ENCODE assay signal across 11 cellular contexts in genomic region chr6:168133186-168133585, GRCh38. TPM values are rescaled to one million over a fixed set of nuclear protein-coding genes. Genes with fewer than 3 reads are reported as not detected.
A peak's percentile ranks its signal among the peaks of the same experiment; 100 is the strongest.
DNase-seq lines count a peak whose midpoint lies in the region; ATAC-seq and TF ChIP-seq lines count a peak whose summit lies in the region.
"Had no signal": no experiment of that assay in that cellular context is flagged by ENCODE, and none has a peak within 500 bp of the region (broad histone marks: within the 10 kb centered on the region; RNA-seq: fewer than 3 reads in every experiment).

No MANE protein-coding gene starts in this region.

- no peaks in the 10 kb centered on the region for H3F3A ChIP-seq in SK-N-SH (replicated peaks; ENCODE audit: insufficient read depth)

- H3K27me3 ChIP-seq in AG04450 (ENCODE audit: control insufficient read depth, insufficient read depth, low read length) (no peaks in the 10 kb centered on the region), heart left ventricle (no peaks in the 10 kb centered on the region), SK-N-SH (ENCODE audit: insufficient read depth) (no peaks in the 10 kb centered on the region)

- no peak for TF ChIP-seq POLR2A in heart left ventricle (IDR thresholded peaks at IDR 0.05)

- H2AFZ ChIP-seq in SK-N-SH (ENCODE audit: low read depth): no peak overlapping the region

- peak overlapping the region; percentile 13 for H3K4me3 ChIP-seq in AG04450 (ENCODE audit: low read depth, low read length)
- peak overlapping the region in 10 of 12 donors; percentile 1 to 46 (median 36) for H3K4me3 ChIP-seq in heart left ventricle
- H3K4me3 ChIP-seq in SK-N-SH (ENCODE audit: low read depth in 2 of 2, low read length in 1 of 2): no peak overlapping the region
- H3K4me3 ChIP-seq: prostate gland had no signal

- peaks cover 0 to 23% (median 17%) of the 10 kb centered on the region in 12 donors for H3K4me1 ChIP-seq in heart left ventricle
- no peaks in the 10 kb centered on the region; a peak in 1 of 4 replicates for H3K4me1 ChIP-seq in SK-N-SH (ENCODE audit: control insufficient read depth in 1 of 2, insufficient read depth in 2 of 2, low read depth in 1 of 2, low read length in 1 of 2)
- H3K4me1 ChIP-seq: prostate gland had no signal

- no peaks in the 10 kb centered on the region for H3K79me2 ChIP-seq in SK-N-SH (ENCODE audit: insufficient read depth)

- no peak for TF ChIP-seq RAD21 in SK-N-SH (IDR thresholded peaks at IDR 0.05; ENCODE audit: low read length)

- no peaks in the 10 kb centered on the region for H4K20me1 ChIP-seq in SK-N-SH (ENCODE audit: insufficient read depth)

- intact Hi-C loops in heart left ventricle (cut with DNase I): loop anchor here (1.0 to 10.0 kb wide), 10 partner anchors 71 to 658 kb away; no protein-coding TSS in a partner anchor

- H3K4me2 ChIP-seq in SK-N-SH: no peak overlapping the region

- DNase-seq in AG04450 (ENCODE audit: low read depth, low spot score) (no peak), NCI-H524 treated with DMSO at 0.1 percent for 48 hours (lab: John Stamatoyannopoulos, UW) (peak; percentile 76), heart left ventricle (peak in 4 of 5 donors; percentile 50 to 61 (median 56)), occipital lobe (lab: John Stamatoyannopoulos, UW) (peak; percentile 32), SK-N-SH (no peak), NCI-H146 (lab: John Stamatoyannopoulos, UW) (no peak)
- DNase-seq: NCI-H1105 had no signal

- H3K27ac ChIP-seq in AG04450 (ENCODE audit: low read depth, low read length): no peak overlapping the region
- peak overlapping the region in 8 of 12 donors; percentile 1 to 58 (median 46) for H3K27ac ChIP-seq in heart left ventricle
- no peak overlapping the region for H3K27ac ChIP-seq in SK-N-SH (ENCODE audit: low read depth in 2 of 2, low read length in 1 of 2)
- H3K27ac ChIP-seq: prostate gland had no signal

- ATAC-seq in heart left ventricle: peak; percentile 33 to 70 (median 52)
- ATAC-seq in GM18498 (IDR thresholded peaks at IDR 0.05; ENCODE audit: unreplicated experiment): no peak
- ATAC-seq in HG03097 (IDR thresholded peaks at IDR 0.05; ENCODE audit: low FRiP score, unreplicated experiment): no peak
- ATAC-seq: SK-N-SH treated with all-trans-retinoic acid at 6 μM for 48 hours had no signal

- no peak for TF ChIP-seq EP300 in SK-N-SH (IDR thresholded peaks at IDR 0.05; ENCODE audit: borderline replicate concordance in 1 of 2, low read depth in 1 of 2, low read length in 1 of 2)

- POLR2A ChIA-PET in AG04450 (lab: Yijun Ruan, JAX): interaction anchor here (1.8 kb wide), 1 partner anchor 125 kb away, joined by 4 read pairs; no protein-coding TSS in a partner anchor
- POLR2A ChIA-PET in SK-N-SH (lab: Yijun Ruan, JAX): no interaction called here

- TF ChIP-seq CTCF in AG04450 (IDR thresholded peaks at IDR 0.05; ENCODE audit: low read depth, low read length) (no peak), heart left ventricle (IDR thresholded peaks at IDR 0.05) (peak in 2 of 12 donors; percentile 3 to 5), SK-N-SH (IDR thresholded peaks at IDR 0.05) (no peak)

- CTCF ChIA-PET in AG04450 (lab: Charles Lee) (interaction anchor here (0.6 to 1.6 kb wide), 9 partner anchors 9 to 319 kb away, joined by 3 to 10 read pairs (median 3); no protein-coding TSS in a partner anchor), SK-N-SH (lab: Yijun Ruan, JAX) (interaction anchor here (0.6 to 3.9 kb wide), 10 partner anchors 9 to 237 kb away, joined by 3 to 32 read pairs (median 4); no protein-coding TSS in a partner anchor)

- WGBS in heart left ventricle, 4 donors: 16 to 29% (median 20%) methylated on average over 12 to 14 of the region's 14 CpGs
- 79% methylated on average over 12 of the region's 14 CpGs for WGBS in SK-N-SH (ENCODE audit: low lambda C conversion rate)

- no peaks in the 10 kb centered on the region for H3K9me2 ChIP-seq in SK-N-SH

- H3K9me3 ChIP-seq in AG04450 (ENCODE audit: control insufficient read depth, insufficient read depth, low read length) (peaks cover 39% of the 10 kb centered on the region), heart left ventricle (no peaks in the 10 kb centered on the region), SK-N-SH (no peaks in the 10 kb centered on the region)
- H3K9me3 ChIP-seq: prostate gland had no signal

- H3K36me3 ChIP-seq in heart left ventricle (no peaks in the 10 kb centered on the region), SK-N-SH (replicated peaks in 1 of 2; ENCODE audit: control insufficient read depth in 1 of 2, insufficient read depth in 2 of 2, low read length in 1 of 2) (no peaks in the 10 kb centered on the region)
- H3K36me3 ChIP-seq: prostate gland had no signal

- no peak overlapping the region for H3K9ac ChIP-seq in SK-N-SH

TF ChIP-seq in SK-N-SH, 30 proteins besides CTCF, POLR2A, EP300 and RAD21:
- TF ChIP-seq ELF1 (IDR thresholded peaks at IDR 0.05) (no peak), IRF3 (IDR thresholded peaks at IDR 0.05; ENCODE audit: low read depth, low read length) (no peak), NRF1 (IDR thresholded peaks at IDR 0.05; ENCODE audit: low read depth, low read length) (no peak), TCF12 (IDR thresholded peaks at IDR 0.05) (no peak), RXRA (IDR thresholded peaks at IDR 0.05; ENCODE audit: borderline replicate concordance, low read depth) (no peak), GABPA (IDR thresholded peaks at IDR 0.05; ENCODE audit: low read depth) (no peak)
- TF ChIP-seq, protein P1, sequence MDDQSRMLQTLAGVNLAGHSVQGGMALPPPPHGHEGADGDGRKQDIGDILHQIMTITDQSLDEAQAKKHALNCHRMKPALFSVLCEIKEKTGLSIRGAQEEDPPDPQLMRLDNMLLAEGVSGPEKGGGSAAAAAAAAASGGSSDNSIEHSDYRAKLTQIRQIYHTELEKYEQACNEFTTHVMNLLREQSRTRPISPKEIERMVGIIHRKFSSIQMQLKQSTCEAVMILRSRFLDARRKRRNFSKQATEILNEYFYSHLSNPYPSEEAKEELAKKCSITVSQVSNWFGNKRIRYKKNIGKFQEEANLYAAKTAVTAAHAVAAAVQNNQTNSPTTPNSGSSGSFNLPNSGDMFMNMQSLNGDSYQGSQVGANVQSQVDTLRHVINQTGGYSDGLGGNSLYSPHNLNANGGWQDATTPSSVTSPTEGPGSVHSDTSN (IDR thresholded peaks at IDR 0.05): no peak
TF ChIP-seq in SK-N-SH: peak in this region for 0.

RNA-seq across cellular contexts. Expression of gene FRMD1, which starts 54.2 kb away (rescaled TPM):
- not detected in 2 replicates for polyA plus RNA-seq in AG04450 (2011; rRNA removed)
- polyA minus RNA-seq in AG04450 (2011; rRNA and poly(A)+ RNA removed): not detected in 2 replicates
- under 1 TPM in 2 of 9 donors, not detected in 7; 0.16 to 0.50 TPM for total RNA-seq in heart left ventricle
- under 1 TPM; 0.04 to 0.11 TPM for polyA plus RNA-seq in heart left ventricle
- total RNA-seq in occipital lobe: not detected
- polyA plus RNA-seq in SK-N-SH (2012; rRNA removed): 0.02 TPM in 1 of 2 replicates, not detected in the other
- 0.01 TPM in 1 of 2 replicates, not detected in the other for polyA plus RNA-seq in SK-N-SH (2012; cell fraction: cytosol; rRNA removed)
- polyA plus RNA-seq in SK-N-SH (2012; cell fraction: nucleus; rRNA removed): 0.01 and 0.08 TPM in 2 replicates

Comparison
In these comparisons a context has a peak if more than half of its experiments do, and no peak if none do; other contexts are left out.
1. DNase-seq: peak in NCI-H524 treated with DMSO at 0.1 percent for 48 hours (single experiment), heart left ventricle (4 of 5) and occipital lobe (single experiment); none in AG04450 (single experiment), SK-N-SH (single experiment) and NCI-H146 (single experiment).
2. H3K27ac ChIP-seq: peak in heart left ventricle (8 of 12); none in AG04450 (single experiment) and SK-N-SH (0 of 2).
3. H3K4me3 ChIP-seq: peak in AG04450 (single experiment) and heart left ventricle (10 of 12); none in SK-N-SH (0 of 2).
4. ATAC-seq: peak in heart left ventricle (4 of 4); none in GM18498 (single experiment) and HG03097 (single experiment).